In genomic region chr20:59954718-59955117, GRCh38 we compare ENCODE assay signal across 1 cellular context.
TF ChIP-seq lines count a peak whose summit lies in the region.

No MANE protein-coding gene starts in this region.

TF ChIP-seq in K562, 482 proteins besides CTCF, POLR2A, EP300 and RAD21:
- TF ChIP-seq ZBTB11 (CRISPR knock-in tag; IDR thresholded peaks at IDR 0.05) = 0 out of 6 replicates have a peak, but pooled peaks of 1 of the 3 experiments have one; percentile 29
- no peak for TF ChIP-seq ZNF143 (CRISPR knock-in tag; IDR thresholded peaks at IDR 0.05)
